In genomic region chr3:172159962-172160538, GRCh38 we compare ENCODE assay signal across 1 cellular context.
TF ChIP-seq lines count a peak whose summit lies in the region.

No MANE protein-coding gene starts in this region.

TF ChIP-seq in IMR-90, 13 proteins besides CTCF, POLR2A, EP300 and RAD21 (continued from another document):
- no peak for TF ChIP-seq SMC3 (IDR thresholded peaks at IDR 0.05; ENCODE audit: low read depth, low read length)
- no peak for TF ChIP-seq FOS (IDR thresholded peaks at IDR 0.05; ENCODE audit: low read depth, low read length)
- TF ChIP-seq MAFK (IDR thresholded peaks at IDR 0.05; ENCODE audit: low read depth, low read length) = no peak
- no peak for TF ChIP-seq NFE2L2 (IDR thresholded peaks at IDR 0.05; ENCODE audit: low read depth, low read length)
